9 cellular contexts compared by ENCODE assay signal in the genomic region with DNA sequence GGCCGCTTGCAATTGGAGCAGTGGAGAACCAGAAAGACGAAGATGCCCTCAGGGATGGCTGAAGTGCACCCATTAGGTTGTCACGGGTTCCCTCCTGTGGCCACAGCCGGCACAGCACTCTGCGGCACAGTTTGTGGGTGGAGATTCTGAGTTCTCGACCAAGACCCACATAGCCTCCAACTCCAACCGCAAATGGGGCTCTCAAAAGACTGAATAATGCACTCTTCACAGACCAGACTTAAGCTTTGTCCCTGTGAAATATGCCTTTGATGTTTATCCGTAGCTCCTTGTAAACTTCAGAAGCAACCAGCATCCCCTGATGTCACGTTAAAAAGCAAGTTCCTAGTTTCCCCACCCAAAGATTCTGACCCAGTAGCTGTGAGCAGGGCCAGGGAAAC.
DNase-seq lines count a peak whose midpoint lies in the region; ATAC-seq lines count a peak whose summit lies in the region.
"Had no signal": no experiment of that assay in that cellular context is flagged by ENCODE, and none has a peak within 500 bp of the region (broad histone marks: within the 10 kb centered on the region; RNA-seq: fewer than 3 reads in every experiment).

No MANE protein-coding gene starts in this region.

- no peak overlapping the region for H3K27ac Mint-ChIP-seq in memory B cell
- H3K27ac Mint-ChIP-seq: T-helper 1 cell treated with Interleukin-12 subunit alpha and Interleukin-12 subunit beta and Interleukin-4 antibody, amounts not matched to agents 30 μg/mL and 1 μg/mL, for 36 hours had no signal

- H3K4me1 Mint-ChIP-seq in memory B cell: no peaks in the 10 kb centered on the region

- H3K9me3 Mint-ChIP-seq in memory B cell: no peaks in the 10 kb centered on the region
- H3K9me3 Mint-ChIP-seq: T-helper 1 cell treated with Interleukin-12 subunit alpha and Interleukin-12 subunit beta and Interleukin-4 antibody, amounts not matched to agents 30 μg/mL and 1 μg/mL, for 36 hours had no signal

- no peaks in the 10 kb centered on the region for H3K36me3 Mint-ChIP-seq in memory B cell

- peaks cover 4% of the 10 kb centered on the region for H3K27me3 Mint-ChIP-seq in memory B cell

- no peak overlapping the region for H3K4me3 Mint-ChIP-seq in memory B cell
- H3K4me3 Mint-ChIP-seq: T-helper 1 cell treated with Interleukin-12 subunit alpha and Interleukin-12 subunit beta and Interleukin-4 antibody, amounts not matched to agents 30 μg/mL and 1 μg/mL, for 36 hours had no signal

- DNase-seq in CD1c-positive myeloid dendritic cell (ENCODE audit: extremely low spot score): peak; percentile 72
- peak; percentile 69 for DNase-seq in NCI-H526 treated with DMSO at 0.1 percent for 48 hours (lab: John Stamatoyannopoulos, UW)
- DNase-seq in activated CD4-positive, alpha-beta T cell treated with anti-CD3 and anti-CD28 coated beads, Interleukin-2, amount 50 U/mL, for 4 hours: peak; percentile 42 to 43
- DNase-seq in effector CD4-positive, alpha-beta T cell: peak; percentile 33
- peak; percentile 20 to 51 for DNase-seq in memory B cell (ENCODE audit: low spot score in 2 of 2)
- DNase-seq in stimulated activated CD8-positive, alpha-beta memory T cell treated with anti-CD3 and anti-CD28 coated beads, Interleukin-4, amount 100 ng/mL, for 1 hour (ENCODE audit: low read depth in 2 of 2, low spot score in 1 of 2): peak; percentile 14 to 18

- ATAC-seq in GM19324 (IDR thresholded peaks at IDR 0.05; ENCODE audit: low FRiP score, unreplicated experiment) (peak; percentile 83), HG03442 (IDR thresholded peaks at IDR 0.05; ENCODE audit: unreplicated experiment) (peak; percentile 90), memory B cell (ENCODE audit: low read depth) (peak; percentile 50)

Comparison
In these comparisons a context has a peak if more than half of its experiments do, and no peak if none do; other contexts are left out.
1. Peak in every context shown above with its lines: DNase-seq and ATAC-seq.
2. DNase-seq: peak in every context shown above with its lines; median percentile 72 in CD1c-positive myeloid dendritic cell; 69 in NCI-H526 treated with DMSO at 0.1 percent for 48 hours; 42 in activated CD4-positive, alpha-beta T cell treated with anti-CD3 and anti-CD28 coated beads, Interleukin-2, amount 50 U/mL, for 4 hours; 36 in memory B cell; 33 in effector CD4-positive, alpha-beta T cell; 16 in stimulated activated CD8-positive, alpha-beta memory T cell treated with anti-CD3 and anti-CD28 coated beads, Interleukin-4, amount 100 ng/mL, for 1 hour.